Comparison of ENCODE assay signal across 1 cellular context in genomic region chr16:21517263-21517662, GRCh38.
A peak's percentile ranks its signal among the peaks of the same experiment; 100 is the strongest.
TF ChIP-seq lines count a peak whose summit lies in the region.

No MANE protein-coding gene starts in this region.

TF ChIP-seq in HEK293, 187 proteins besides CTCF, POLR2A, EP300 and RAD21 (continued from another document):
- peak; percentile 52 for TF ChIP-seq ZXDB (tag by site-specific recombination; IDR thresholded peaks at IDR 0.05)
